8 cellular contexts compared by ENCODE assay signal in the genomic region with DNA sequence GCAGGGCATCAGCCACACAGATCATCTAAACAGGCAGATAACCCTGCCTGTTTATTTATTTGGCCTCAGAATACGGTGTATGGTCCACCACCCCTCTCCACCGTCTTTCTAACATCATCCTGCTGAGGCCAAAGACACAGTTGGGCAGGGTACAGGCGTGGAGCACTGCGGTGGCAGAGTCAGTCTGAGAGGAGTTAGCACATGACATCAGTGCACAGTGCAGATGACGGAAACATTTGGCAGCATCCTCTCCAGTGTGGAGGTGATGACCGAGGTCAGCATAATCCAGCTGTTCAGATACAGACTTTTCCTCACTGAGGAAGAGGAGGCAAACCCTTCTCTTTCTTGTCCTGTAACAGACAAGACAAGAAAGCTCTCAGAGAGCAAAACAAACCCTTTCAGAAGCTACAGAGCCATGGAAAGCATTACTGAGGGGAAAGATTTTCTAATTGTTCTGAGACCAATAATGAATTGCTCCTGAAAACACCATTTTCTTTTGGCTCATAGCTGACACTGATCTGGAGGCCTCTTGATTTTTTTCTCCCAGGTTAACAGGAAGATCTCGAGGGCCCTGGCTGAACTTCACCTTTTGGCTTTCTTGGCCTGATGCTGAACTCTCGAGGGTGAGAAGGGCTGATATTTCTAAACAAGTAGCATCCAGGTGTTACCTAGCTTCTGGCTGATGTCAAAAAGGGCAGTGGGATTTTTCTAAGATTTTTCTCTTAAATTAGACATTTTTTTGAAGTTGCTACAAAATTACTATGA. TPM values are rescaled to one million over a fixed set of nuclear protein-coding genes. Genes with fewer than 3 reads are reported as not detected.
DNase-seq lines count a peak whose midpoint lies in the region; ATAC-seq and TF ChIP-seq lines count a peak whose summit lies in the region.

No MANE protein-coding gene starts in this region.

- WGBS in urinary bladder = 15% methylated on average over 8 of the region's 8 CpGs

- CTCF ChIA-PET in activated CD4-positive, alpha-beta T cell treated with anti-CD3 and anti-CD28 coated beads for 36 hours (lab: Charles Lee) = interaction anchor here (0.9 to 2.1 kb wide), 11 partner anchors 11 to 396 kb away, joined by 3 to 8 read pairs (median 4); a partner anchor contains a TSS

- peaks cover 74% of the 10 kb centered on the region for H3K4me1 Mint-ChIP-seq in activated CD4-positive, alpha-beta T cell treated with anti-CD3 and anti-CD28 coated beads for 36 hours
- peaks cover 35 to 42% of the 10 kb centered on the region in 2 donors for H3K4me1 Mint-ChIP-seq in effector memory CD8-positive, alpha-beta T cell (ENCODE audit: low read depth in 2 of 2)
- peaks cover 41% of the 10 kb centered on the region for H3K4me1 Mint-ChIP-seq in nephron

- H3K4me1 ChIP-seq in urinary bladder (ENCODE audit: insufficient read depth) (no peaks in the 10 kb centered on the region), HAP-1 (peaks cover 19% of the 10 kb centered on the region)

- H3K9me3 ChIP-seq in HAP-1 = no peaks in the 10 kb centered on the region

- peak overlapping the region; percentile 96 for H3K27ac Mint-ChIP-seq in activated CD4-positive, alpha-beta T cell treated with anti-CD3 and anti-CD28 coated beads for 36 hours
- peak overlapping the region; percentile 96 to 97 for H3K27ac Mint-ChIP-seq in effector memory CD8-positive, alpha-beta T cell
- peak overlapping the region; percentile 59 to 99 (median 96) for H3K27ac Mint-ChIP-seq in nephron

- ATAC-seq in HG03135 (IDR thresholded peaks at IDR 0.05; ENCODE audit: unreplicated experiment) = peak; percentile 49
- peak; percentile 69 for ATAC-seq in activated CD4-positive, alpha-beta T cell treated with anti-CD3 and anti-CD28 coated beads for 36 hours
- peak; percentile 49 for ATAC-seq in effector memory CD8-positive, alpha-beta T cell (replicated peaks)

- in situ Hi-C loops in HAP-1 (cut with MboI; ENCODE audit: low sequenced_read_pairs) = loop anchor here (10.0 kb wide), 1 partner anchor 396 kb away; no protein-coding TSS in a partner anchor

- H3K9me3 Mint-ChIP-seq in activated CD4-positive, alpha-beta T cell treated with anti-CD3 and anti-CD28 coated beads for 36 hours (ENCODE audit: low read depth) = no peaks in the 10 kb centered on the region
- H3K9me3 Mint-ChIP-seq in effector memory CD8-positive, alpha-beta T cell = no peaks in the 10 kb centered on the region
- H3K9me3 Mint-ChIP-seq in nephron = no peaks in the 10 kb centered on the region

- peak overlapping the region; percentile 6 for H3K27ac ChIP-seq in urinary bladder (ENCODE audit: low read depth)

- intact Hi-C loops in activated CD4-positive, alpha-beta T cell treated with anti-CD3 and anti-CD28 coated beads for 36 hours (cut with DNase I, micrococcal nuclease) = loop anchor here (5.0 kb wide), 2 partner anchors 333 to 398 kb away; no protein-coding TSS in a partner anchor

- DNase-seq in NCI-H2196 (lab: John Stamatoyannopoulos, UW; ENCODE audit: unreplicated experiment) (peak; percentile 16), NCI-H2196 treated with DMSO at 0.1 percent for 48 hours (lab: John Stamatoyannopoulos, UW; ENCODE audit: unreplicated experiment) (no peak), HAP-1 (ENCODE audit: low spot score in 2 of 2) (no peak)
- peak; percentile 79 for DNase-seq in activated CD4-positive, alpha-beta T cell treated with anti-CD3 and anti-CD28 coated beads for 36 hours
- peak; percentile 31 to 43 (median 36) for DNase-seq in effector memory CD8-positive, alpha-beta T cell

- H3K36me3 ChIP-seq in urinary bladder (ENCODE audit: insufficient read depth) (no peaks in the 10 kb centered on the region), HAP-1 (replicated peaks) (no peaks in the 10 kb centered on the region)

- no peak overlapping the region for H3K4me3 ChIP-seq in urinary bladder (ENCODE audit: low read depth, low read length)
- H3K4me3 ChIP-seq in HAP-1 = no peak overlapping the region

- H3K36me3 Mint-ChIP-seq in activated CD4-positive, alpha-beta T cell treated with anti-CD3 and anti-CD28 coated beads for 36 hours (ENCODE audit: low read depth) = peaks cover 28% of the 10 kb centered on the region
- H3K36me3 Mint-ChIP-seq in effector memory CD8-positive, alpha-beta T cell (ENCODE audit: insufficient read depth) = peaks cover 22% of the 10 kb centered on the region
- H3K36me3 Mint-ChIP-seq in nephron (ENCODE audit: low read depth) = peaks cover 4% of the 10 kb centered on the region

- POLR2A ChIA-PET in activated CD4-positive, alpha-beta T cell treated with anti-CD3 and anti-CD28 coated beads for 36 hours (lab: Charles Lee) = interaction anchor here (1.0 to 4.0 kb wide), 2 partner anchors 20 to 22 kb away, joined by 4 to 61 read pairs; a partner anchor contains a TSS

- H3K4me3 Mint-ChIP-seq in activated CD4-positive, alpha-beta T cell treated with anti-CD3 and anti-CD28 coated beads for 36 hours = peak overlapping the region; percentile 77
- H3K4me3 Mint-ChIP-seq in effector memory CD8-positive, alpha-beta T cell = peak overlapping the region; percentile 90 to 91
- peak overlapping the region; percentile 88 to 93 (median 92) for H3K4me3 Mint-ChIP-seq in nephron

- no peaks in the 10 kb centered on the region for H3K27me3 ChIP-seq in HAP-1 (ENCODE audit: low read depth)

- TF ChIP-seq CTCF in nephron (IDR thresholded peaks at IDR 0.05; ENCODE audit: unreplicated experiment in 3 of 3) = no peak

- H3K27me3 Mint-ChIP-seq in activated CD4-positive, alpha-beta T cell treated with anti-CD3 and anti-CD28 coated beads for 36 hours = no peaks in the 10 kb centered on the region
- no peaks in the 10 kb centered on the region for H3K27me3 Mint-ChIP-seq in effector memory CD8-positive, alpha-beta T cell
- H3K27me3 Mint-ChIP-seq in nephron (ENCODE audit: low read depth) = no peaks in the 10 kb centered on the region

RNA-seq across cellular contexts. Expression of a gene that starts 20.1 kb away (rescaled TPM):
- 10 to 100 TPM; 47.8 to 56.7 TPM for total RNA-seq in activated CD4-positive, alpha-beta T cell treated with anti-CD3 and anti-CD28 coated beads for 36 hours
- total RNA-seq in urinary bladder = 31.1 TPM
- 16.8 TPM for polyA plus RNA-seq in urinary bladder

RNA-seq across cellular contexts. Expression of a gene that starts 50.2 kb away (rescaled TPM):
- total RNA-seq in activated CD4-positive, alpha-beta T cell treated with anti-CD3 and anti-CD28 coated beads for 36 hours = 10 to 100 TPM; 12.8 to 18.5 TPM
- 9.3 TPM for total RNA-seq in urinary bladder
- polyA plus RNA-seq in urinary bladder = 12.3 TPM

Comparison
In these comparisons a context has a peak if more than half of its experiments do, and no peak if none do; other contexts are left out.
1. DNase-seq: peak in NCI-H2196 (single experiment), activated CD4-positive, alpha-beta T cell treated with anti-CD3 and anti-CD28 coated beads for 36 hours (single experiment) and effector memory CD8-positive, alpha-beta T cell (3 of 3); none in NCI-H2196 treated with DMSO at 0.1 percent for 48 hours (single experiment) and HAP-1 (0 of 2).
2. Peak in every context shown above with its lines, with median percentiles within 50 percentile points of each other: ATAC-seq, H3K27ac Mint-ChIP-seq and H3K4me3 Mint-ChIP-seq.